Comparison of ENCODE assay signal across 9 cellular contexts in the genomic region with DNA sequence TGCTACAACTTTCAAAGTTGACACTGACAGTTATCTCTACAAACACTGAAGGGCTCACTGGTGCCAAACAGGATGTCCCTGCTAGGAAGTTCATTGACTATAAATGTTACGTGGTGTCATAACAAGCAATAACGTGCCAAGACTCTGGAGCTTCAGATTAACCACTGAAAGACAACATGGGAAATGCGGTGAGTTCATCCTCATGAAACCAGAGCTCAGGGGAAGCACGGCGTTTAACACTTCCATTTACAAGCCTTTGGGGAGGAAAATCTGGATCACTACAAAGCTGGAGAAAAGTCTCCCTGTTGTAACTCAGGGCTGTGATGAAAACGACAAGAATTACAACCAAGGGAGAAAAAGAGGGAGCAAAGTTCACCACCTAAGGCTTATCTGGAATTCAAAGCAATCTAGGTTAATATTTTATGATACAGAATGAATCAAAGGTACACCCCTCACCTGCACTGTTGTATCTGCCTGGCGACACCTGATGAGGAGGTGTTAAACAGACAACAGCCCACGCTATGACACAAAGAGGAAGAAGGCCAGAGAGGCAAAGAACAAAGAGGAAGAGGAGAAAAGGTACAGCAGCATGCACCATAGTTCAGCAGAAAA. TPM values are rescaled to one million over a fixed set of nuclear protein-coding genes. Genes with fewer than 3 reads are reported as not detected.
DNase-seq lines count a peak whose midpoint lies in the region; ATAC-seq, FAIRE-seq and TF ChIP-seq lines count a peak whose summit lies in the region.
"Had no signal": no experiment of that assay in that cellular context is flagged by ENCODE, and none has a peak within 500 bp of the region (broad histone marks: within the 10 kb centered on the region; RNA-seq: fewer than 3 reads in every experiment).

No MANE protein-coding gene starts in this region.

- no peak for TF ChIP-seq CTCF in astrocyte (IDR thresholded peaks at IDR 0.05; ENCODE audit: insufficient read depth, low read depth, low read length)
- no peak for TF ChIP-seq CTCF in neural cell (IDR thresholded peaks at IDR 0.05; ENCODE audit: poor library complexity, severe bottlenecking)
- TF ChIP-seq CTCF in osteocyte (IDR thresholded peaks at IDR 0.05) = no peak

- H3K79me2 ChIP-seq in astrocyte (ENCODE audit: insufficient read depth, low read length) = no peaks in the 10 kb centered on the region
- no peaks in the 10 kb centered on the region for H3K79me2 ChIP-seq in neural cell (replicated peaks; ENCODE audit: insufficient read depth, low read length)

- ATAC-seq in activated CD8-positive, alpha-beta memory T cell treated with anti-CD3 and anti-CD28 coated beads, Interleukin-2, amount 10 ng/mL, durations not matched to agents 7 days and 5 days = peak; percentile 41
- no peak for ATAC-seq in HG02970 (IDR thresholded peaks at IDR 0.05; ENCODE audit: low FRiP score, unreplicated experiment)

- intact Hi-C loops in activated CD4-positive, alpha-beta memory T cell treated with anti-CD3 and anti-CD28 coated beads for 36 hours (cut with micrococcal nuclease) = loop anchor here (5.0 to 10.0 kb wide), 4 partner anchors 299 to 1099 kb away; a partner anchor contains a TSS

- peaks cover 38% of the 10 kb centered on the region for H3K4me1 ChIP-seq in astrocyte (ENCODE audit: insufficient read depth, low read length)

- H3K9me2 ChIP-seq in neural cell (ENCODE audit: insufficient read depth, low read length) = no peaks in the 10 kb centered on the region

- no peak overlapping the region for H3K4me3 Mint-ChIP-seq in activated CD8-positive, alpha-beta memory T cell treated with anti-CD3 and anti-CD28 coated beads, Interleukin-2, amount 10 ng/mL, durations not matched to agents 7 days and 5 days
- H3K4me3 Mint-ChIP-seq in astrocyte (ENCODE audit: unreplicated experiment) = no peak overlapping the region
- no peak overlapping the region for H3K4me3 Mint-ChIP-seq in activated CD4-positive, alpha-beta memory T cell treated with anti-CD3 and anti-CD28 coated beads for 36 hours
- H3K4me3 Mint-ChIP-seq in osteocyte (ENCODE audit: unreplicated experiment) = no peak overlapping the region

- H3K9ac ChIP-seq in astrocyte (ENCODE audit: low read length) (peak overlapping the region; percentile 3), neural cell (ENCODE audit: low read length) (no peak overlapping the region)

- H3K27ac Mint-ChIP-seq in activated CD8-positive, alpha-beta memory T cell treated with anti-CD3 and anti-CD28 coated beads, Interleukin-2, amount 10 ng/mL, durations not matched to agents 7 days and 5 days = no peak overlapping the region
- H3K27ac Mint-ChIP-seq in astrocyte (ENCODE audit: unreplicated experiment) (no peak overlapping the region), osteocyte (ENCODE audit: unreplicated experiment) (no peak overlapping the region)
- H3K27ac Mint-ChIP-seq in activated CD4-positive, alpha-beta memory T cell treated with anti-CD3 and anti-CD28 coated beads for 36 hours = no peak overlapping the region

- peak; percentile 47 for FAIRE-seq in astrocyte (lab: Jason Lieb, UNC)

- peaks cover 30% of the 10 kb centered on the region for H4K20me1 ChIP-seq in astrocyte (ENCODE audit: insufficient read depth, low read length)
- H4K20me1 ChIP-seq in neural cell (ENCODE audit: insufficient read depth) = no peaks in the 10 kb centered on the region

- POLR2A ChIA-PET in activated CD4-positive, alpha-beta memory T cell treated with anti-CD3 and anti-CD28 coated beads for 36 hours (lab: Charles Lee) = interaction anchor here (0.6 kb wide), 1 partner anchor 1965 kb away, joined by 4 read pairs; no protein-coding TSS in a partner anchor

- TF ChIP-seq EP300 in neural cell (conservative IDR thresholded peaks at IDR 0.05; ENCODE audit: poor library complexity, severe bottlenecking) = peak; percentile 64

- no peak overlapping the region for H3K4me3 ChIP-seq in astrocyte (ENCODE audit: insufficient read depth, low read depth, low read length)
- H3K4me3 ChIP-seq in neural cell (ENCODE audit: low read length) = no peak overlapping the region

- no peaks in the 10 kb centered on the region for H3K9me3 ChIP-seq in astrocyte (ENCODE audit: insufficient read depth, low read depth, low read length)
- no peaks in the 10 kb centered on the region for H3K9me3 ChIP-seq in neural cell (ENCODE audit: low read length)

- no peaks in the 10 kb centered on the region for H3K27me3 ChIP-seq in astrocyte (ENCODE audit: insufficient read depth, low read length)
- H3K27me3 ChIP-seq in neural cell (ENCODE audit: insufficient read depth, low read depth, low read length) = no peaks in the 10 kb centered on the region

- H3K27ac ChIP-seq in astrocyte (ENCODE audit: low read depth, low read length) (peak overlapping the region; percentile 31), neural cell (ENCODE audit: low read length) (no peak overlapping the region)

- no peaks in the 10 kb centered on the region for H3K27me3 Mint-ChIP-seq in activated CD8-positive, alpha-beta memory T cell treated with anti-CD3 and anti-CD28 coated beads, Interleukin-2, amount 10 ng/mL, durations not matched to agents 7 days and 5 days
- H3K27me3 Mint-ChIP-seq in astrocyte (ENCODE audit: low read depth, unreplicated experiment) = no peaks in the 10 kb centered on the region
- no peaks in the 10 kb centered on the region for H3K27me3 Mint-ChIP-seq in activated CD4-positive, alpha-beta memory T cell treated with anti-CD3 and anti-CD28 coated beads for 36 hours
- H3K27me3 Mint-ChIP-seq in osteocyte (ENCODE audit: unreplicated experiment) = no peaks in the 10 kb centered on the region

- no peaks in the 10 kb centered on the region for H3K9me3 Mint-ChIP-seq in activated CD8-positive, alpha-beta memory T cell treated with anti-CD3 and anti-CD28 coated beads, Interleukin-2, amount 10 ng/mL, durations not matched to agents 7 days and 5 days (ENCODE audit: low read depth)
- H3K9me3 Mint-ChIP-seq in astrocyte (ENCODE audit: unreplicated experiment) (no peaks in the 10 kb centered on the region), osteocyte (ENCODE audit: unreplicated experiment) (no peaks in the 10 kb centered on the region)
- no peaks in the 10 kb centered on the region for H3K9me3 Mint-ChIP-seq in activated CD4-positive, alpha-beta memory T cell treated with anti-CD3 and anti-CD28 coated beads for 36 hours

- H3K4me1 Mint-ChIP-seq in activated CD8-positive, alpha-beta memory T cell treated with anti-CD3 and anti-CD28 coated beads, Interleukin-2, amount 10 ng/mL, durations not matched to agents 7 days and 5 days = peaks cover 8% of the 10 kb centered on the region
- H3K4me1 Mint-ChIP-seq in astrocyte (ENCODE audit: low read depth, unreplicated experiment) (peaks cover 9% of the 10 kb centered on the region), osteocyte (ENCODE audit: unreplicated experiment) (peaks cover 5% of the 10 kb centered on the region)
- H3K4me1 Mint-ChIP-seq in activated CD4-positive, alpha-beta memory T cell treated with anti-CD3 and anti-CD28 coated beads for 36 hours (ENCODE audit: low read depth) = peaks cover 22% of the 10 kb centered on the region

- H2AFZ ChIP-seq in astrocyte (ENCODE audit: low read depth, low read length) = no peak overlapping the region
- H2AFZ ChIP-seq in neural cell (ENCODE audit: low read depth, low read length) = no peak overlapping the region

- peaks cover 5% of the 10 kb centered on the region for H3K36me3 Mint-ChIP-seq in activated CD8-positive, alpha-beta memory T cell treated with anti-CD3 and anti-CD28 coated beads, Interleukin-2, amount 10 ng/mL, durations not matched to agents 7 days and 5 days
- H3K36me3 Mint-ChIP-seq in astrocyte (ENCODE audit: low read depth, unreplicated experiment) (no peaks in the 10 kb centered on the region), osteocyte (ENCODE audit: unreplicated experiment) (peaks cover under 1% of the 10 kb centered on the region)
- peaks cover 10% of the 10 kb centered on the region for H3K36me3 Mint-ChIP-seq in activated CD4-positive, alpha-beta memory T cell treated with anti-CD3 and anti-CD28 coated beads for 36 hours

- H3K4me2 ChIP-seq in astrocyte (ENCODE audit: low read length) = peak overlapping the region; percentile 40
- H3K4me2 ChIP-seq in neural cell (ENCODE audit: low read length) = no peak overlapping the region

- DNase-seq in activated CD8-positive, alpha-beta memory T cell treated with anti-CD3 and anti-CD28 coated beads, Interleukin-2, amount 10 ng/mL, durations not matched to agents 7 days and 5 days = no peak
- no peak for DNase-seq in activated CD8-positive, alpha-beta memory T cell treated with anti-CD3 and anti-CD28 coated beads, Interleukin-2, amount 50 U/mL, for 48 hours
- DNase-seq in LHCN-M2 (ENCODE audit: low read depth) = peak; percentile 80
- DNase-seq in astrocyte (ENCODE audit: low read depth) = peak; percentile 51
- no peak for DNase-seq in activated CD4-positive, alpha-beta memory T cell treated with anti-CD3 and anti-CD28 coated beads for 36 hours
- DNase-seq in osteocyte (ENCODE audit: extremely low spot score, unreplicated experiment) = no peak
- DNase-seq: DND-41 had no signal

- CTCF ChIA-PET in activated CD8-positive, alpha-beta memory T cell treated with anti-CD3 and anti-CD28 coated beads, Interleukin-2, amount 10 ng/mL, durations not matched to agents 7 days and 5 days (lab: Charles Lee) = interaction anchor here (1.1 to 6.2 kb wide), 14 partner anchors 10 to 1091 kb away, joined by 3 to 42 read pairs (median 6); a partner anchor contains a TSS
- CTCF ChIA-PET in activated CD4-positive, alpha-beta memory T cell treated with anti-CD3 and anti-CD28 coated beads for 36 hours (lab: Charles Lee) = interaction anchor here (0.7 to 6.9 kb wide), 18 partner anchors 8 to 1093 kb away, joined by 3 to 80 read pairs (median 6); no protein-coding TSS in a partner anchor

- H3K36me3 ChIP-seq in astrocyte (ENCODE audit: insufficient read depth, low read length) = no peaks in the 10 kb centered on the region
- no peaks in the 10 kb centered on the region for H3K36me3 ChIP-seq in neural cell (ENCODE audit: insufficient read depth, low read length)

- no peaks in the 10 kb centered on the region for H3F3A ChIP-seq in neural cell (ENCODE audit: insufficient read depth, low read length, poor library complexity, severe bottlenecking)

- TF ChIP-seq RAD21 in neural cell (conservative IDR thresholded peaks at IDR 0.05) = no peak

TF ChIP-seq in neural cell, 6 proteins besides CTCF, POLR2A, EP300 and RAD21:
- TF ChIP-seq POLR2AphosphoS5 (IDR thresholded peaks at IDR 0.05) (peak; percentile 55), MXI1 (conservative IDR thresholded peaks at IDR 0.05; ENCODE audit: poor library complexity, severe bottlenecking) (no peak), TAF1 (IDR thresholded peaks at IDR 0.05; ENCODE audit: low read depth) (no peak)
TF ChIP-seq in neural cell: peak in this region for 1.

RNA-seq across cellular contexts. Expression of a gene that starts 27.0 kb away (rescaled TPM):
- total RNA-seq in activated CD8-positive, alpha-beta memory T cell treated with anti-CD3 and anti-CD28 coated beads, Interleukin-2, amount 10 ng/mL, durations not matched to agents 7 days and 5 days = 10 to 100 TPM; 27.4 to 30.7 TPM
- total RNA-seq in LHCN-M2 (2014; rRNA removed) (20.3 and 21.6 TPM in 2 replicates), astrocyte (28.0 and 28.4 TPM in 2 replicates), osteocyte (18.0 and 19.2 TPM in 2 replicates)
- 9.1 TPM for polyA plus RNA-seq in LHCN-M2 (2012)
- 7.4 and 14.3 TPM in 2 replicates for polyA plus RNA-seq in neural cell
- 11.4 and 18.4 TPM in 2 replicates for polyA minus RNA-seq in neural cell
- total RNA-seq in activated CD4-positive, alpha-beta memory T cell treated with anti-CD3 and anti-CD28 coated beads for 36 hours = 10 to 100 TPM; 27.9 to 30.1 TPM

Comparison
In these comparisons a context has a peak if more than half of its experiments do, and no peak if none do; other contexts are left out.
1. DNase-seq: peak in LHCN-M2 (single experiment) and astrocyte (single experiment); none in activated CD8-positive, alpha-beta memory T cell treated with anti-CD3 and anti-CD28 coated beads, Interleukin-2, amount 10 ng/mL, durations not matched to agents 7 days and 5 days (single experiment), activated CD8-positive, alpha-beta memory T cell treated with anti-CD3 and anti-CD28 coated beads, Interleukin-2, amount 50 U/mL, for 48 hours (single experiment), activated CD4-positive, alpha-beta memory T cell treated with anti-CD3 and anti-CD28 coated beads for 36 hours (single experiment) and osteocyte (single experiment).